15 cellular contexts compared by ENCODE assay signal in the genomic region with DNA sequence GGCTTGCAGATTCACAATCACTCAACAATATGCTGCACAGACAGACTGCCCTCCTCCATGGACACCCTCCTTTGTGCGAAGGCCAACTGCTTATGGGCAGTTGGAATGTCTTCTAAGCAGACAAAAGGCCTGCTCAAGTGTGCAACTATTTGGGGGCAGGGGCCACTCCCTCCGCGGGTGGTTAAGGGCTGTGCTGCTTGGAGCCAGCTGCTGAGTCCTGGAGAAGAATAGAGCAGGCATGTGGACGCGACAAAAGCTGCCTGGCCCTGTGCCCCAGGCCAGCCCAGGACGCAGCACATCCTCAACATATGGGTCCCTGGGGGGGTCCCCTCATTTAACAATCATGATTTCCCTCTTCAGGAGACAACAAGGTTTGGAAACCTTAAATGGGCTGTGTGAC.
"Had no signal": no experiment of that assay in that cellular context is flagged by ENCODE, and none has a peak within 500 bp of the region (broad histone marks: within the 10 kb centered on the region; RNA-seq: fewer than 3 reads in every experiment).

No MANE protein-coding gene starts in this region.

- H3K4me3 Mint-ChIP-seq: activated CD4-positive, alpha-beta memory T cell treated with anti-CD3 and anti-CD28 coated beads, Interleukin-2, amount 10 ng/mL, durations not matched to agents 7 days and 5 days; activated naive CD8-positive, alpha-beta T cell treated with anti-CD3 and anti-CD28 coated beads, Interleukin-2, amount 10 ng/mL, durations not matched to agents 7 days and 5 days; memory B cell; stimulated activated effector memory CD8-positive, alpha-beta T cell treated with anti-CD3 and anti-CD28 coated beads, Interleukin-12 subunit alpha, Interleukin-12 subunit beta, amount 100 ng/mL, for 72 hours had no signal

- H3K27ac Mint-ChIP-seq: activated CD4-positive, alpha-beta memory T cell treated with anti-CD3 and anti-CD28 coated beads, Interleukin-2, amount 10 ng/mL, durations not matched to agents 7 days and 5 days; activated naive CD8-positive, alpha-beta T cell treated with anti-CD3 and anti-CD28 coated beads, Interleukin-2, amount 10 ng/mL, durations not matched to agents 7 days and 5 days; activated T-cell treated with anti-CD3 and anti-CD28 coated beads, Interleukin-2, amount 50 U/mL, for 72 hours; memory B cell; stimulated activated effector memory CD8-positive, alpha-beta T cell treated with anti-CD3 and anti-CD28 coated beads, Interleukin-12 subunit alpha, Interleukin-12 subunit beta, amount 100 ng/mL, for 72 hours had no signal

- H3K9me3 ChIP-seq: heart right ventricle, left ventricle myocardium inferior, tibial nerve had no signal

- H3K27ac ChIP-seq: heart right ventricle, left ventricle myocardium inferior, tibial nerve had no signal

- DNase-seq: activated CD4-positive, alpha-beta memory T cell treated with anti-CD3 and anti-CD28 coated beads, Interleukin-2, amount 10 ng/mL, durations not matched to agents 7 days and 5 days; activated CD4-positive, CD25-positive, alpha-beta regulatory T cell treated with anti-CD3 and anti-CD28 coated beads, Interleukin-2, amount 50 U/mL, for 72 hours; activated CD8-positive, alpha-beta memory T cell treated with anti-CD3 and anti-CD28 coated beads, Interleukin-2, amount 50 U/mL, for 4 hours; activated gamma-delta T cell treated with Interleukin-2 at 50 U/mL for 16 hours; activated naive CD8-positive, alpha-beta T cell treated with anti-CD3 and anti-CD28 coated beads, Interleukin-2, amount 10 ng/mL, durations not matched to agents 7 days and 5 days; activated T-cell treated with anti-CD3 and anti-CD28 coated beads, Interleukin-2, amount 50 U/mL, for 72 hours; aorta; effector CD4-positive, alpha-beta T cell; heart right ventricle; left ventricle myocardium inferior; right cardiac atrium; T-helper 9 cell had no signal

- H3K9me3 Mint-ChIP-seq: activated CD4-positive, alpha-beta memory T cell treated with anti-CD3 and anti-CD28 coated beads, Interleukin-2, amount 10 ng/mL, durations not matched to agents 7 days and 5 days; activated naive CD8-positive, alpha-beta T cell treated with anti-CD3 and anti-CD28 coated beads, Interleukin-2, amount 10 ng/mL, durations not matched to agents 7 days and 5 days; activated T-cell treated with anti-CD3 and anti-CD28 coated beads, Interleukin-2, amount 50 U/mL, for 72 hours; memory B cell; stimulated activated effector memory CD8-positive, alpha-beta T cell treated with anti-CD3 and anti-CD28 coated beads, Interleukin-12 subunit alpha, Interleukin-12 subunit beta, amount 100 ng/mL, for 72 hours had no signal

- H3K4me3 ChIP-seq: heart right ventricle, left ventricle myocardium inferior, tibial nerve had no signal

- ATAC-seq: activated T-cell treated with anti-CD3 and anti-CD28 coated beads, Interleukin-2, amount 50 U/mL, for 72 hours; heart right ventricle; right cardiac atrium; stimulated activated effector memory CD8-positive, alpha-beta T cell treated with anti-CD3 and anti-CD28 coated beads, Interleukin-12 subunit alpha, Interleukin-12 subunit beta, amount 100 ng/mL, for 72 hours had no signal

- H3K36me3 Mint-ChIP-seq: activated naive CD8-positive, alpha-beta T cell treated with anti-CD3 and anti-CD28 coated beads, Interleukin-2, amount 10 ng/mL, durations not matched to agents 7 days and 5 days; memory B cell; stimulated activated effector memory CD8-positive, alpha-beta T cell treated with anti-CD3 and anti-CD28 coated beads, Interleukin-12 subunit alpha, Interleukin-12 subunit beta, amount 100 ng/mL, for 72 hours had no signal

- H3K36me3 ChIP-seq: heart right ventricle, left ventricle myocardium inferior, tibial nerve had no signal
